In genomic region chr13:110705356-110705825, GRCh38 we compare ENCODE assay signal across 8 cellular contexts. TPM values are rescaled to one million over a fixed set of nuclear protein-coding genes. Genes with fewer than 3 reads are reported as not detected.
DNase-seq lines count a peak whose midpoint lies in the region; FAIRE-seq and TF ChIP-seq lines count a peak whose summit lies in the region.

No MANE protein-coding gene starts in this region.

- peak overlapping the region; percentile 89 for H3K27ac ChIP-seq in WERI-Rb-1
- H3K27ac ChIP-seq in small intestine (ENCODE audit: low read depth in 1 of 2, low read length in 1 of 2) = peak overlapping the region; percentile 72 to 80

- H3K4me1 ChIP-seq in HAP-1 (peaks cover 12% of the 10 kb centered on the region), small intestine (ENCODE audit: control insufficient read depth in 2 of 2, insufficient read depth in 1 of 2, low read depth in 1 of 2, low read length in 1 of 2) (peaks cover 0 to 5% of the 10 kb centered on the region in 2 donors)

- TF ChIP-seq CTCF in WERI-Rb-1 (IDR thresholded peaks at IDR 0.05; ENCODE audit: low read depth, low read length) (no peak), glutamatergic neuron (IDR thresholded peaks at IDR 0.05; ENCODE audit: partially characterized antibody, unreplicated experiment) (no peak)

- WGBS in small intestine, 3 donors = 2 to 4% (median 2%) methylated on average over 12 of the region's 12 CpGs

- H3K4me3 Mint-ChIP-seq in glutamatergic neuron (ENCODE audit: unreplicated experiment) = peak overlapping the region; percentile 90

- peak overlapping the region; percentile 59 for H3K4me3 ChIP-seq in HAP-1
- H3K4me3 ChIP-seq in WERI-Rb-1 (ENCODE audit: low read depth, low read length) = peak overlapping the region; percentile 95
- H3K4me3 ChIP-seq in small intestine (ENCODE audit: low read depth in 1 of 2, low read length in 2 of 2) = peak overlapping the region; percentile 81 to 91

- DNase-seq in HAP-1 (ENCODE audit: low spot score in 2 of 2) = no peak
- DNase-seq in WERI-Rb-1 = no peak
- no peak for DNase-seq in glutamatergic neuron
- DNase-seq in small intestine = no peak
- no peak for DNase-seq in HUDEP-2 (lab: John Stamatoyannopoulos, UW; ENCODE audit: unreplicated experiment in 76 of 76)
- no peak for DNase-seq in islet precursor cell
- DNase-seq in foreskin melanocyte = no peak
- no peak for DNase-seq in NCI-H2196 treated with DMSO at 0.1 percent for 48 hours (lab: John Stamatoyannopoulos, UW; ENCODE audit: unreplicated experiment)

- in situ Hi-C loops in HAP-1 (cut with MboI; ENCODE audit: low sequenced_read_pairs) = no loop called here

- no peaks in the 10 kb centered on the region for H3K36me3 Mint-ChIP-seq in glutamatergic neuron (ENCODE audit: unreplicated experiment)

- peaks cover 24% of the 10 kb centered on the region for H3K4me1 Mint-ChIP-seq in glutamatergic neuron (ENCODE audit: low read depth, unreplicated experiment)

- H3K9me3 Mint-ChIP-seq in glutamatergic neuron (ENCODE audit: unreplicated experiment) = peaks cover 15% of the 10 kb centered on the region

- H3K27me3 ChIP-seq in HAP-1 (ENCODE audit: low read depth) (no peaks in the 10 kb centered on the region), WERI-Rb-1 (ENCODE audit: insufficient read depth, low read depth, severe bottlenecking) (no peaks in the 10 kb centered on the region), small intestine (ENCODE audit: control insufficient read depth in 2 of 2, insufficient read depth in 2 of 2, low read length in 2 of 2) (no peaks in the 10 kb centered on the region)

- FAIRE-seq in small intestine (lab: Jason Lieb, UNC) = no peak

- H3K9me3 ChIP-seq in HAP-1 (no peaks in the 10 kb centered on the region), WERI-Rb-1 (ENCODE audit: severe bottlenecking) (no peaks in the 10 kb centered on the region), small intestine (ENCODE audit: control insufficient read depth, low read depth) (no peaks in the 10 kb centered on the region)

- H3K36me3 ChIP-seq in HAP-1 (replicated peaks) (peaks cover 26% of the 10 kb centered on the region), WERI-Rb-1 (peaks cover 42% of the 10 kb centered on the region), small intestine (ENCODE audit: control insufficient read depth in 2 of 2, insufficient read depth in 2 of 2, low read length in 2 of 2) (peaks cover 4% of the 10 kb centered on the region in 2 donors)

- H3K27ac Mint-ChIP-seq in glutamatergic neuron (ENCODE audit: unreplicated experiment) = peak overlapping the region; percentile 86

- H3K27me3 Mint-ChIP-seq in glutamatergic neuron (ENCODE audit: unreplicated experiment) = peaks cover 7% of the 10 kb centered on the region

RNA-seq across cellular contexts. Expression of gene CARS2, which starts 0.5 kb away (rescaled TPM):
- 102 TPM for total RNA-seq in glutamatergic neuron (ENCODE audit: unreplicated experiment)
- 10 to 100 TPM; 69.7 to 92.6 (median 77.3) TPM for polyA plus RNA-seq in small intestine

RNA-seq across cellular contexts. Expression of gene ING1, which starts 8.1 kb away (rescaled TPM):
- total RNA-seq in glutamatergic neuron (ENCODE audit: unreplicated experiment) = 19.1 TPM
- polyA plus RNA-seq in small intestine = 10 to 100 TPM; 10.8 to 18.6 (median 15.7) TPM
